Comparison of ENCODE assay signal across 8 cellular contexts in the genomic region with DNA sequence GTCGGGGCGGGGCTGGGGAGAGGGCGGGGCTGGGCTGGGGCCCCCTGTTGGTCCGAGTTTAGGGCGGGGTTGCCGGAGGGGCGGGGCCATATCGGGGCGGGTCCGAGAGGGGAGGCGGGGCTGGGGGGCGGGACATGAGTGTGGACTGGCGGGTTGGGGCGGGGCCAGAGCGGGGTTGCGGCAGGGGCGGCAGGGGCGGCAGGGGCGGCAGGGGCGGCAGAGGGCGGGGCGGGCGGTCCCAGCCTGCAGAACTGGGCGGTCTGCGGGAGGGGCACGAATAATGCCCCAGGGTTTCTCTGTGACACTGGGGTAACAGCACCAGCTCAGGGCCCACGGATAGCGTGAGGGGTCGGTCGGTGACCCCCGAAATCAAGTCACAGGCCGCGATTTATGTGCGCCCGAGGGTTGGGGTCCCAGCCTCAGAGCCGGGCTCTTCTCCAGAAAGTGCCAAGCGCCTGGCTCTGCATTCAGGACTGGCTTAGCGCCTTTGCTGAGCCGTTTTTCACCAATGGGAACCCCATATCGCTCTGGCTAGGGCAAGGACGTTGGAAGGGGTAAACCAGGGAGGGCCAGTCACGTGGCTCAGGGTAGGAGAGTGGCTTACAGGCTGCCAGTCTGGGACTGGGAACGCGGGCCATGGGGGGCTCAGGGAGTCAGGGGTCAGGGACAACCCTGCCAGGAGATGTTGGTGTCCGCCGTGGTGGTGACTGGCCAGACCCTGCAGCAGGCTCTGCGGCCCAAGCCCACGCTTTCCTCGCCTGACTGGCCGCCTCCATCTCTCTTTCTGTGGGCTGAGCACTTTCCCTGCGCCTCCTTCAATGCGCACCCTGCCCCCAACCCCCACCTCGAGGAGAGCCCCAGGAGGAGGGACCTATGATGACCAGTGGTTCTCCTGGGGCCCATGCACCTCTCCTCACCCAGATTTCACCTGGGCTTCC. TPM values are rescaled to one million over a fixed set of nuclear protein-coding genes. Genes with fewer than 3 reads are reported as not detected.
DNase-seq lines count a peak whose midpoint lies in the region; ATAC-seq and TF ChIP-seq lines count a peak whose summit lies in the region.

No MANE protein-coding gene starts in this region.

- H3K79me2 ChIP-seq in neural cell (replicated peaks; ENCODE audit: insufficient read depth, low read length) = no peaks in the 10 kb centered on the region

- no peaks in the 10 kb centered on the region for H4K20me1 ChIP-seq in neural cell (ENCODE audit: insufficient read depth)

- H3K9me2 ChIP-seq in neural cell (ENCODE audit: insufficient read depth, low read length) = no peaks in the 10 kb centered on the region

- H3K4me2 ChIP-seq in neural cell (ENCODE audit: low read length) = peak overlapping the region; percentile 7

- H3K27ac Mint-ChIP-seq in activated T-helper 2 cell treated with anti-CD3 and anti-CD28 coated beads, Interferon-gamma antibody, Interleukin-2, Interleukin-4, amounts not matched to agents 10 μg/mL and 5 μg/mL and 100 μg/mL, durations not matched to agents 14 hours and 24 hours and 36 hours = no peak overlapping the region

- no peaks in the 10 kb centered on the region for H3K36me3 ChIP-seq in neural cell (ENCODE audit: insufficient read depth, low read length)

- ATAC-seq in stimulated activated naive CD8-positive, alpha-beta T cell treated with anti-CD3 and anti-CD28 coated beads, Interleukin-15, Interleukin-2, amounts not matched to agents 100 U/mL and 50 U/mL, for 24 hours = peak; percentile 55

- H3K9me3 ChIP-seq in neural cell (ENCODE audit: low read length) = no peaks in the 10 kb centered on the region

- H3K36me3 Mint-ChIP-seq in activated T-helper 2 cell treated with anti-CD3 and anti-CD28 coated beads, Interferon-gamma antibody, Interleukin-2, Interleukin-4, amounts not matched to agents 10 μg/mL and 5 μg/mL and 100 μg/mL, durations not matched to agents 14 hours and 24 hours and 36 hours (ENCODE audit: low read depth) = peaks cover 8% of the 10 kb centered on the region

- H3K27me3 ChIP-seq in neural cell (ENCODE audit: insufficient read depth, low read depth, low read length) = no peaks in the 10 kb centered on the region

- intact Hi-C loops in activated T-helper 2 cell treated with anti-CD3 and anti-CD28 coated beads, Interferon-gamma antibody, Interleukin-2, Interleukin-4, amounts not matched to agents 10 μg/mL and 5 μg/mL and 100 μg/mL, durations not matched to agents 14 hours and 24 hours and 36 hours (cut with micrococcal nuclease) = loop anchor here (5.0 kb wide), 2 partner anchors 45 to 110 kb away; a partner anchor contains a TSS

- H3K4me3 ChIP-seq in fibroblast of pulmonary artery (replicated peaks; ENCODE audit: low read depth, low read length) (peak overlapping the region; percentile 74), neural cell (ENCODE audit: low read length) (peak overlapping the region; percentile 94)

- peaks cover 8% of the 10 kb centered on the region for H3K4me1 Mint-ChIP-seq in activated T-helper 2 cell treated with anti-CD3 and anti-CD28 coated beads, Interferon-gamma antibody, Interleukin-2, Interleukin-4, amounts not matched to agents 10 μg/mL and 5 μg/mL and 100 μg/mL, durations not matched to agents 14 hours and 24 hours and 36 hours (ENCODE audit: low read depth)

- no peaks in the 10 kb centered on the region for H3K27me3 Mint-ChIP-seq in activated T-helper 2 cell treated with anti-CD3 and anti-CD28 coated beads, Interferon-gamma antibody, Interleukin-2, Interleukin-4, amounts not matched to agents 10 μg/mL and 5 μg/mL and 100 μg/mL, durations not matched to agents 14 hours and 24 hours and 36 hours (ENCODE audit: low read depth)

- peak overlapping the region; percentile 90 for H3K4me3 Mint-ChIP-seq in activated T-helper 2 cell treated with anti-CD3 and anti-CD28 coated beads, Interferon-gamma antibody, Interleukin-2, Interleukin-4, amounts not matched to agents 10 μg/mL and 5 μg/mL and 100 μg/mL, durations not matched to agents 14 hours and 24 hours and 36 hours (ENCODE audit: low read depth)

- H3K9me3 Mint-ChIP-seq in activated T-helper 2 cell treated with anti-CD3 and anti-CD28 coated beads, Interferon-gamma antibody, Interleukin-2, Interleukin-4, amounts not matched to agents 10 μg/mL and 5 μg/mL and 100 μg/mL, durations not matched to agents 14 hours and 24 hours and 36 hours = no peaks in the 10 kb centered on the region

- no peak for TF ChIP-seq RAD21 in neural cell (conservative IDR thresholded peaks at IDR 0.05)

- H3F3A ChIP-seq in neural cell (ENCODE audit: insufficient read depth, low read length, poor library complexity, severe bottlenecking) = no peaks in the 10 kb centered on the region

- H3K27ac ChIP-seq in neural cell (ENCODE audit: low read length) = peak overlapping the region; percentile 93

- DNase-seq in NCI-H2196 (lab: John Stamatoyannopoulos, UW; ENCODE audit: unreplicated experiment) (peak; percentile 88), NCI-H2196 treated with DMSO at 0.1 percent for 48 hours (lab: John Stamatoyannopoulos, UW; ENCODE audit: unreplicated experiment) (no peak), NCI-H526 treated with DMSO at 0.1 percent for 48 hours (lab: John Stamatoyannopoulos, UW) (peak; percentile 61), fibroblast of pulmonary artery (ENCODE audit: low read depth) (peak; percentile 89), cortex of kidney (lab: John Stamatoyannopoulos, UW) (no peak)
- peak; percentile 82 for DNase-seq in activated T-helper 2 cell treated with anti-CD3 and anti-CD28 coated beads, Interferon-gamma antibody, Interleukin-2, Interleukin-4, amounts not matched to agents 10 μg/mL and 5 μg/mL and 100 μg/mL, durations not matched to agents 14 hours and 24 hours and 36 hours (ENCODE audit: low spot score)
- DNase-seq in stimulated activated naive CD8-positive, alpha-beta T cell treated with anti-CD3 and anti-CD28 coated beads, Interleukin-15, Interleukin-2, amounts not matched to agents 100 U/mL and 50 U/mL, for 24 hours = peak; percentile 93

- H3K9ac ChIP-seq in neural cell (ENCODE audit: low read length) = peak overlapping the region; percentile 87

- TF ChIP-seq CTCF in fibroblast of pulmonary artery (IDR thresholded peaks at IDR 0.05; ENCODE audit: low read length, missing control alignments) = no peak
- TF ChIP-seq CTCF in neural cell (IDR thresholded peaks at IDR 0.05; ENCODE audit: poor library complexity, severe bottlenecking) = no peak

- no peak overlapping the region for H2AFZ ChIP-seq in neural cell (ENCODE audit: low read depth, low read length)

- no peak for TF ChIP-seq EP300 in neural cell (conservative IDR thresholded peaks at IDR 0.05; ENCODE audit: poor library complexity, severe bottlenecking)

TF ChIP-seq in neural cell, 6 proteins besides CTCF, POLR2A, EP300 and RAD21 (continues in another document):
- no peak for TF ChIP-seq MXI1 (conservative IDR thresholded peaks at IDR 0.05; ENCODE audit: poor library complexity, severe bottlenecking)
- TF ChIP-seq SMC3 (conservative IDR thresholded peaks at IDR 0.05; ENCODE audit: poor library complexity) = no peak
- no peak for TF ChIP-seq EZH2 (IDR thresholded peaks at IDR 0.05; ENCODE audit: borderline replicate concordance, insufficient read depth, low read length, poor library complexity, severe bottlenecking)

RNA-seq across cellular contexts. Expression of a gene that starts 1.2 kb away (rescaled TPM):
- 128 and 131 TPM in 2 replicates for total RNA-seq in activated T-helper 2 cell treated with anti-CD3 and anti-CD28 coated beads, Interferon-gamma antibody, Interleukin-2, Interleukin-4, amounts not matched to agents 10 μg/mL and 5 μg/mL and 100 μg/mL, durations not matched to agents 14 hours and 24 hours and 36 hours
- 127 and 128 TPM in 2 replicates for polyA plus RNA-seq in neural cell
- polyA minus RNA-seq in neural cell = 35.1 and 44.2 TPM in 2 replicates

RNA-seq across cellular contexts. Expression of a gene that starts 4.3 kb away (rescaled TPM):
- 62.6 and 63.1 TPM in 2 replicates for total RNA-seq in activated T-helper 2 cell treated with anti-CD3 and anti-CD28 coated beads, Interferon-gamma antibody, Interleukin-2, Interleukin-4, amounts not matched to agents 10 μg/mL and 5 μg/mL and 100 μg/mL, durations not matched to agents 14 hours and 24 hours and 36 hours
- polyA plus RNA-seq in neural cell = 29.1 and 54.1 TPM in 2 replicates
- 8.1 and 11.0 TPM in 2 replicates for polyA minus RNA-seq in neural cell

RNA-seq across cellular contexts. Expression of a gene that starts 6.6 kb away (rescaled TPM):
- total RNA-seq in activated T-helper 2 cell treated with anti-CD3 and anti-CD28 coated beads, Interferon-gamma antibody, Interleukin-2, Interleukin-4, amounts not matched to agents 10 μg/mL and 5 μg/mL and 100 μg/mL, durations not matched to agents 14 hours and 24 hours and 36 hours = 0.32 and 0.57 TPM in 2 replicates
- 0.43 and 1.1 TPM in 2 replicates for polyA plus RNA-seq in neural cell
- polyA minus RNA-seq in neural cell = 0.81 and 1.2 TPM in 2 replicates

RNA-seq across cellular contexts. Expression of a gene that starts 11.8 kb away (rescaled TPM):
- 73.7 and 77.2 TPM in 2 replicates for total RNA-seq in activated T-helper 2 cell treated with anti-CD3 and anti-CD28 coated beads, Interferon-gamma antibody, Interleukin-2, Interleukin-4, amounts not matched to agents 10 μg/mL and 5 μg/mL and 100 μg/mL, durations not matched to agents 14 hours and 24 hours and 36 hours
- 30.0 and 32.1 TPM in 2 replicates for polyA plus RNA-seq in neural cell
- 11.0 and 12.6 TPM in 2 replicates for polyA minus RNA-seq in neural cell

RNA-seq across cellular contexts. Expression of a gene that starts 30.6 kb away (rescaled TPM):
- 156 and 158 TPM in 2 replicates for total RNA-seq in activated T-helper 2 cell treated with anti-CD3 and anti-CD28 coated beads, Interferon-gamma antibody, Interleukin-2, Interleukin-4, amounts not matched to agents 10 μg/mL and 5 μg/mL and 100 μg/mL, durations not matched to agents 14 hours and 24 hours and 36 hours
- 132 and 192 TPM in 2 replicates for polyA plus RNA-seq in neural cell
- polyA minus RNA-seq in neural cell = 42.5 and 55.3 TPM in 2 replicates

Comparison
In these comparisons a context has a peak if more than half of its experiments do, and no peak if none do; other contexts are left out.
1. DNase-seq: peak in NCI-H2196 (single experiment), NCI-H526 treated with DMSO at 0.1 percent for 48 hours (single experiment), activated T-helper 2 cell treated with anti-CD3 and anti-CD28 coated beads, Interferon-gamma antibody, Interleukin-2, Interleukin-4, amounts not matched to agents 10 μg/mL and 5 μg/mL and 100 μg/mL, durations not matched to agents 14 hours and 24 hours and 36 hours (single experiment), fibroblast of pulmonary artery (single experiment) and stimulated activated naive CD8-positive, alpha-beta T cell treated with anti-CD3 and anti-CD28 coated beads, Interleukin-15, Interleukin-2, amounts not matched to agents 100 U/mL and 50 U/mL, for 24 hours (single experiment); none in NCI-H2196 treated with DMSO at 0.1 percent for 48 hours (single experiment) and cortex of kidney (single experiment).